Comparison of ENCODE assay signal across 20 cellular contexts in genomic region chr9:981491-981898, GRCh38. TPM values are rescaled to one million over a fixed set of nuclear protein-coding genes. Genes with fewer than 3 reads are reported as not detected.
A peak's percentile ranks its signal among the peaks of the same experiment; 100 is the strongest.
DNase-seq lines count a peak whose midpoint lies in the region; ATAC-seq and TF ChIP-seq lines count a peak whose summit lies in the region.
"Had no signal": no experiment of that assay in that cellular context is flagged by ENCODE, and none has a peak within 500 bp of the region (broad histone marks: within the 10 kb centered on the region; RNA-seq: fewer than 3 reads in every experiment).

No MANE protein-coding gene starts in this region.

- H3K27ac ChIP-seq in GM23338 (ENCODE audit: low read depth) (no peak overlapping the region), endodermal cell (ENCODE audit: low read depth, low read length) (no peak overlapping the region), stomach (no peak overlapping the region)
- H3K27ac ChIP-seq: BLaER1 treated with 17β-estradiol and CSF1 and Interleukin-3, amounts not matched to agents 10 nM and 100 nM had no signal

- H3K9me3 ChIP-seq in endodermal cell (ENCODE audit: control insufficient read depth, low read length): no peaks in the 10 kb centered on the region
- no peaks in the 10 kb centered on the region for H3K9me3 ChIP-seq in stomach

- H3K27me3 ChIP-seq in GM23338 (ENCODE audit: insufficient read depth) (peaks cover 98% of the 10 kb centered on the region), endodermal cell (ENCODE audit: control insufficient read depth, insufficient read depth, low read length, poor library complexity, severe bottlenecking) (peaks cover 99% of the 10 kb centered on the region), stomach (peaks cover 32 to 100% (median 74%) of the 10 kb centered on the region in 3 donors)

- TF ChIP-seq CTCF in GM23338 (conservative IDR thresholded peaks at IDR 0.05; ENCODE audit: low read depth in 2 of 2) (peak; percentile 52 to 60), endodermal cell (conservative IDR thresholded peaks at IDR 0.05) (peak; percentile 78), stomach (IDR thresholded peaks at IDR 0.05) (no peak)

- no peaks in the 10 kb centered on the region for H3K79me2 ChIP-seq in GM23338 (replicated peaks; ENCODE audit: insufficient read depth)

- H3K36me3 Mint-ChIP-seq in GM23338 (ENCODE audit: low read depth): no peaks in the 10 kb centered on the region
- no peaks in the 10 kb centered on the region for H3K36me3 Mint-ChIP-seq in endodermal cell (ENCODE audit: low read depth)
- no peaks in the 10 kb centered on the region for H3K36me3 Mint-ChIP-seq in activated naive CD4-positive, alpha-beta T cell treated with anti-CD3 and anti-CD28 coated beads for 36 hours (ENCODE audit: low read depth)

- peak; percentile 72 for DNase-seq in GM23338 (ENCODE audit: low spot score)
- peak; percentile 78 for DNase-seq in endodermal cell
- peak; percentile 65 for DNase-seq in left kidney (ENCODE audit: low read depth, low spot score)
- DNase-seq in retina: peak; percentile 60
- DNase-seq in stomach: no peak
- no peak for DNase-seq in activated naive CD4-positive, alpha-beta T cell treated with anti-CD3 and anti-CD28 coated beads for 36 hours
- DNase-seq: DND-41, GDM1, IMR-90, Kasumi-1, MM.1S, NCI-H1092 treated with DMSO at 0.1 percent for 48 hours, NCI-H2227 treated with DMSO at 0.1 percent for 48 hours, NCI-H524 had no signal

- H3K36me3 ChIP-seq in GM23338 (ENCODE audit: insufficient read depth) (no peaks in the 10 kb centered on the region), endodermal cell (ENCODE audit: control insufficient read depth, insufficient read depth, low read length) (no peaks in the 10 kb centered on the region), stomach (no peaks in the 10 kb centered on the region)
- H3K36me3 ChIP-seq: BLaER1 treated with 17β-estradiol and CSF1 and Interleukin-3, amounts not matched to agents 10 nM and 100 nM had no signal

- intact Hi-C loops in stomach (cut with DNase I; ENCODE audit: low total_unique reads): no loop called here
- intact Hi-C loops in activated naive CD4-positive, alpha-beta T cell treated with anti-CD3 and anti-CD28 coated beads for 36 hours (cut with micrococcal nuclease): no loop called here

- peaks cover 5% of the 10 kb centered on the region; the same call in 1 of the 2 replicates for H3F3A ChIP-seq in GM23338 (replicated peaks; ENCODE audit: low read depth)

- peaks cover 24% of the 10 kb centered on the region; the same call in 1 of the 2 replicates for H4K20me1 ChIP-seq in GM23338 (replicated peaks; ENCODE audit: insufficient read depth)
- H4K20me1 ChIP-seq: BLaER1 treated with 17β-estradiol and CSF1 and Interleukin-3, amounts not matched to agents 10 nM and 100 nM had no signal

- ATAC-seq in GM23338 (peak; percentile 47), GM18907 (IDR thresholded peaks at IDR 0.05; ENCODE audit: unreplicated experiment) (no peak), HG02798 (IDR thresholded peaks at IDR 0.05; ENCODE audit: poor library complexity, unreplicated experiment) (no peak)
- ATAC-seq: Panc1, Right ventricle myocardium inferior had no signal

- no peak for TF ChIP-seq POLR2A in stomach (IDR thresholded peaks at IDR 0.05)

- H3K27ac Mint-ChIP-seq in GM23338 (no peak overlapping the region), endodermal cell (no peak overlapping the region)
- no peak overlapping the region for H3K27ac Mint-ChIP-seq in activated naive CD4-positive, alpha-beta T cell treated with anti-CD3 and anti-CD28 coated beads for 36 hours

- no peak overlapping the region for H2AFZ ChIP-seq in GM23338

- H3K27me3 Mint-ChIP-seq in GM23338 (ENCODE audit: insufficient read depth, low read depth, poor library complexity) (peaks cover 72% of the 10 kb centered on the region), endodermal cell (ENCODE audit: insufficient read depth) (peaks cover 93% of the 10 kb centered on the region)
- peaks cover 69% of the 10 kb centered on the region for H3K27me3 Mint-ChIP-seq in activated naive CD4-positive, alpha-beta T cell treated with anti-CD3 and anti-CD28 coated beads for 36 hours (ENCODE audit: low read depth)

- peaks cover 19% of the 10 kb centered on the region for H3K4me1 ChIP-seq in GM23338 (ENCODE audit: insufficient read depth)
- no peaks in the 10 kb centered on the region for H3K4me1 ChIP-seq in endodermal cell (ENCODE audit: control insufficient read depth, insufficient read depth, low read length)
- peaks cover 5 to 12% (median 10%) of the 10 kb centered on the region in 4 donors for H3K4me1 ChIP-seq in stomach

- H3K9ac ChIP-seq in endodermal cell (ENCODE audit: extremely low read depth, low read length, poor library complexity, severe bottlenecking): no peak overlapping the region
- H3K9ac ChIP-seq: BLaER1 treated with 17β-estradiol and CSF1 and Interleukin-3, amounts not matched to agents 10 nM and 100 nM had no signal

- H3K4me3 Mint-ChIP-seq in GM23338 (peak overlapping the region; percentile 37), endodermal cell (no peak overlapping the region)
- H3K4me3 Mint-ChIP-seq in activated naive CD4-positive, alpha-beta T cell treated with anti-CD3 and anti-CD28 coated beads for 36 hours: no peak overlapping the region

- CTCF ChIA-PET in activated naive CD4-positive, alpha-beta T cell treated with anti-CD3 and anti-CD28 coated beads for 36 hours (lab: Charles Lee): interaction anchor here (0.8 to 1.0 kb wide), 3 partner anchors 9 to 26 kb away, joined by 3 read pairs; no protein-coding TSS in a partner anchor

- H3K4me1 Mint-ChIP-seq in GM23338 (peaks cover 25% of the 10 kb centered on the region), endodermal cell (peaks cover 4% of the 10 kb centered on the region)
- peaks cover 2% of the 10 kb centered on the region for H3K4me1 Mint-ChIP-seq in activated naive CD4-positive, alpha-beta T cell treated with anti-CD3 and anti-CD28 coated beads for 36 hours (ENCODE audit: low read depth)

- peak overlapping the region; percentile 69 for H3K4me2 ChIP-seq in GM23338
- H3K4me2 ChIP-seq: BLaER1 treated with 17β-estradiol and CSF1 and Interleukin-3, amounts not matched to agents 10 nM and 100 nM had no signal

- H3K4me3 ChIP-seq in GM23338 (peak overlapping the region; percentile 40), endodermal cell (ENCODE audit: low read length) (no peak overlapping the region), stomach (no peak overlapping the region)
- H3K4me3 ChIP-seq: BLaER1 treated with 17β-estradiol and CSF1 and Interleukin-3, amounts not matched to agents 10 nM and 100 nM had no signal

- TF ChIP-seq EP300 in stomach (IDR thresholded peaks at IDR 0.05): no peak

- no peaks in the 10 kb centered on the region; the same call in 2 of the 3 replicates for H3K9me3 Mint-ChIP-seq in GM23338
- no peaks in the 10 kb centered on the region for H3K9me3 Mint-ChIP-seq in endodermal cell
- H3K9me3 Mint-ChIP-seq in activated naive CD4-positive, alpha-beta T cell treated with anti-CD3 and anti-CD28 coated beads for 36 hours: no peaks in the 10 kb centered on the region

- H3K9me2 ChIP-seq in GM23338 (ENCODE audit: insufficient read depth): no peaks in the 10 kb centered on the region

- WGBS in endodermal cell (ENCODE audit: insufficient coverage in 1 of 2, insufficient read length in 1 of 2), 2 experiments: 18 to 19% methylated on average over 9 to 16 of the region's 16 CpGs
- 9 to 18% (median 12%) methylated on average over 7 to 16 of the region's 16 CpGs for WGBS in stomach, 5 donors

TF ChIP-seq in GM23338, 12 proteins besides CTCF, POLR2A, EP300 and RAD21 (continues in another document):
- TF ChIP-seq ZNF331 (CRISPR knock-in tag; IDR thresholded peaks at IDR 0.05; ENCODE audit: low read depth): no peak
- TF ChIP-seq EZH2phosphoT487 (IDR thresholded peaks at IDR 0.05; ENCODE audit: unreplicated experiment): no peak
- no peak for TF ChIP-seq STAT1 (IDR thresholded peaks at IDR 0.05; ENCODE audit: unreplicated experiment)
- TF ChIP-seq NANOG (IDR thresholded peaks at IDR 0.05; ENCODE audit: borderline replicate concordance): no peak
- TF ChIP-seq, protein P1, sequence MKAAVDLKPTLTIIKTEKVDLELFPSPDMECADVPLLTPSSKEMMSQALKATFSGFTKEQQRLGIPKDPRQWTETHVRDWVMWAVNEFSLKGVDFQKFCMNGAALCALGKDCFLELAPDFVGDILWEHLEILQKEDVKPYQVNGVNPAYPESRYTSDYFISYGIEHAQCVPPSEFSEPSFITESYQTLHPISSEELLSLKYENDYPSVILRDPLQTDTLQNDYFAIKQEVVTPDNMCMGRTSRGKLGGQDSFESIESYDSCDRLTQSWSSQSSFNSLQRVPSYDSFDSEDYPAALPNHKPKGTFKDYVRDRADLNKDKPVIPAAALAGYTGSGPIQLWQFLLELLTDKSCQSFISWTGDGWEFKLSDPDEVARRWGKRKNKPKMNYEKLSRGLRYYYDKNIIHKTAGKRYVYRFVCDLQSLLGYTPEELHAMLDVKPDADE (IDR thresholded peaks at IDR 0.05): no peak
- no peak for TF ChIP-seq CREB1 (CRISPR knock-in tag; IDR thresholded peaks at IDR 0.05; ENCODE audit: low read depth)

RNA-seq across cellular contexts. Expression of gene DMRT3, which starts 5.0 kb away (rescaled TPM):
- total RNA-seq in GM23338 (2014; rRNA removed; shearing (Covaris generic)): not detected in 2 replicates
- not detected in 2 replicates for polyA plus RNA-seq in GM23338 (2016; fragmentation: Nextera tagmentation; extraction: Ambion mirVana)
- not detected for total RNA-seq in endodermal cell
- 0.28 TPM for polyA plus RNA-seq in endodermal cell (2013, experiment 1 of 2)
- polyA plus RNA-seq in endodermal cell (2013, experiment 2 of 2): 0.25 TPM
- total RNA-seq in stomach: not detected
- polyA plus RNA-seq in stomach: under 1 TPM in 1 of 3 donors, not detected in 2; 0.35 TPM
- total RNA-seq in activated naive CD4-positive, alpha-beta T cell treated with anti-CD3 and anti-CD28 coated beads for 36 hours: not detected
- total RNA-seq: HT-29, IMR-90, Right ventricle myocardium inferior had no signal
- polyA plus RNA-seq: IMR-90 had no signal

Comparison
In these comparisons a context has a peak if more than half of its experiments do, and no peak if none do; other contexts are left out.
1. DNase-seq: peak in GM23338 (single experiment), endodermal cell (single experiment), left kidney (single experiment) and retina (single experiment); none in stomach (single experiment) and activated naive CD4-positive, alpha-beta T cell treated with anti-CD3 and anti-CD28 coated beads for 36 hours (single experiment).
2. CTCF ChIP-seq: peak in GM23338 (2 of 2) and endodermal cell (single experiment); none in stomach (0 of 7).